ENCODE assay signal across 15 cellular contexts in genomic region chr11:14366936-14367335, GRCh38. TPM values are rescaled to one million over a fixed set of nuclear protein-coding genes. Genes with fewer than 3 reads are reported as not detected.
DNase-seq lines count a peak whose midpoint lies in the region; ATAC-seq and TF ChIP-seq lines count a peak whose summit lies in the region.
"Had no signal": no experiment of that assay in that cellular context is flagged by ENCODE, and none has a peak within 500 bp of the region (broad histone marks: within the 10 kb centered on the region; RNA-seq: fewer than 3 reads in every experiment).

No MANE protein-coding gene starts in this region.

- H3K4me3 ChIP-seq in heart right ventricle = no peak overlapping the region
- H3K4me3 ChIP-seq: GM23338 had no signal

- intact Hi-C loops in natural killer cell (cut with micrococcal nuclease) = no loop called here
- intact Hi-C loops in heart right ventricle (cut with DNase I) = no loop called here

- H3K27ac Mint-ChIP-seq in activated CD8-positive, alpha-beta memory T cell treated with anti-CD3 and anti-CD28 coated beads, Interleukin-2, amount 10 ng/mL, durations not matched to agents 7 days and 5 days = peak overlapping the region; percentile 59
- H3K27ac Mint-ChIP-seq in natural killer cell treated with Interleukin-12 subunit alpha and Interleukin-12 subunit beta and Interleukin-15 and Interleukin-18, amount 100 ng/mL, for 72 hours = peak overlapping the region; percentile 63 to 88
- H3K27ac Mint-ChIP-seq in natural killer cell = no peak overlapping the region
- H3K27ac Mint-ChIP-seq in T-helper 1 cell treated with Interleukin-12 subunit alpha and Interleukin-12 subunit beta and Interleukin-4 antibody, amounts not matched to agents 30 μg/mL and 1 μg/mL, for 36 hours = peak overlapping the region; percentile 36
- H3K27ac Mint-ChIP-seq in stimulated activated effector memory CD8-positive, alpha-beta T cell treated with anti-CD3 and anti-CD28 coated beads, Interleukin-12 subunit alpha, Interleukin-12 subunit beta, amount 100 ng/mL, for 72 hours = no peak overlapping the region
- H3K27ac Mint-ChIP-seq: CD4-positive, alpha-beta T cell; GM23338 had no signal

- H3K4me1 Mint-ChIP-seq in activated CD8-positive, alpha-beta memory T cell treated with anti-CD3 and anti-CD28 coated beads, Interleukin-2, amount 10 ng/mL, durations not matched to agents 7 days and 5 days = peaks cover 47% of the 10 kb centered on the region
- H3K4me1 Mint-ChIP-seq in natural killer cell treated with Interleukin-12 subunit alpha and Interleukin-12 subunit beta and Interleukin-15 and Interleukin-18, amount 100 ng/mL, for 72 hours (ENCODE audit: low read depth in 2 of 2) = peaks cover 34 to 42% of the 10 kb centered on the region in 2 donors
- H3K4me1 Mint-ChIP-seq in natural killer cell = peaks cover 6 to 7% of the 10 kb centered on the region in 2 donors
- H3K4me1 Mint-ChIP-seq in T-helper 1 cell treated with Interleukin-12 subunit alpha and Interleukin-12 subunit beta and Interleukin-4 antibody, amounts not matched to agents 30 μg/mL and 1 μg/mL, for 36 hours (ENCODE audit: low read depth) = peaks cover 25% of the 10 kb centered on the region
- H3K4me1 Mint-ChIP-seq in stimulated activated effector memory CD8-positive, alpha-beta T cell treated with anti-CD3 and anti-CD28 coated beads, Interleukin-12 subunit alpha, Interleukin-12 subunit beta, amount 100 ng/mL, for 72 hours = peaks cover 13% of the 10 kb centered on the region

- no peaks in the 10 kb centered on the region for H3K36me3 Mint-ChIP-seq in activated CD8-positive, alpha-beta memory T cell treated with anti-CD3 and anti-CD28 coated beads, Interleukin-2, amount 10 ng/mL, durations not matched to agents 7 days and 5 days
- no peaks in the 10 kb centered on the region for H3K36me3 Mint-ChIP-seq in natural killer cell treated with Interleukin-12 subunit alpha and Interleukin-12 subunit beta and Interleukin-15 and Interleukin-18, amount 100 ng/mL, for 72 hours
- no peaks in the 10 kb centered on the region for H3K36me3 Mint-ChIP-seq in natural killer cell
- no peaks in the 10 kb centered on the region for H3K36me3 Mint-ChIP-seq in T-helper 1 cell treated with Interleukin-12 subunit alpha and Interleukin-12 subunit beta and Interleukin-4 antibody, amounts not matched to agents 30 μg/mL and 1 μg/mL, for 36 hours (ENCODE audit: low read depth)
- no peaks in the 10 kb centered on the region for H3K36me3 Mint-ChIP-seq in stimulated activated effector memory CD8-positive, alpha-beta T cell treated with anti-CD3 and anti-CD28 coated beads, Interleukin-12 subunit alpha, Interleukin-12 subunit beta, amount 100 ng/mL, for 72 hours

- H3K9me3 Mint-ChIP-seq in activated CD8-positive, alpha-beta memory T cell treated with anti-CD3 and anti-CD28 coated beads, Interleukin-2, amount 10 ng/mL, durations not matched to agents 7 days and 5 days (ENCODE audit: low read depth) = no peaks in the 10 kb centered on the region
- H3K9me3 Mint-ChIP-seq in natural killer cell treated with Interleukin-12 subunit alpha and Interleukin-12 subunit beta and Interleukin-15 and Interleukin-18, amount 100 ng/mL, for 72 hours = no peaks in the 10 kb centered on the region
- no peaks in the 10 kb centered on the region for H3K9me3 Mint-ChIP-seq in natural killer cell
- no peaks in the 10 kb centered on the region for H3K9me3 Mint-ChIP-seq in T-helper 1 cell treated with Interleukin-12 subunit alpha and Interleukin-12 subunit beta and Interleukin-4 antibody, amounts not matched to agents 30 μg/mL and 1 μg/mL, for 36 hours
- H3K9me3 Mint-ChIP-seq in stimulated activated effector memory CD8-positive, alpha-beta T cell treated with anti-CD3 and anti-CD28 coated beads, Interleukin-12 subunit alpha, Interleukin-12 subunit beta, amount 100 ng/mL, for 72 hours = no peaks in the 10 kb centered on the region
- H3K9me3 Mint-ChIP-seq: CD4-positive, alpha-beta T cell; GM23338 had no signal

- no peak overlapping the region for H3K27ac ChIP-seq in heart right ventricle

- CTCF ChIA-PET in activated CD8-positive, alpha-beta memory T cell treated with anti-CD3 and anti-CD28 coated beads, Interleukin-2, amount 10 ng/mL, durations not matched to agents 7 days and 5 days (lab: Charles Lee) = interaction anchor here (0.8 to 1.3 kb wide), 6 partner anchors 8 to 151 kb away, joined by 3 read pairs; no protein-coding TSS in a partner anchor

- H3K36me3 ChIP-seq in heart right ventricle = no peaks in the 10 kb centered on the region
- H3K36me3 ChIP-seq: BE2C had no signal

- ATAC-seq in activated CD8-positive, alpha-beta memory T cell treated with anti-CD3 and anti-CD28 coated beads, Interleukin-2, amount 10 ng/mL, durations not matched to agents 7 days and 5 days = peak; percentile 85
- ATAC-seq in natural killer cell treated with Interleukin-12 subunit alpha and Interleukin-12 subunit beta and Interleukin-15 and Interleukin-18, amount 100 ng/mL, for 72 hours = peak; percentile 87 to 88
- ATAC-seq in natural killer cell (no peak), heart right ventricle (no peak)
- peak; percentile 69 for ATAC-seq in stimulated activated effector memory CD8-positive, alpha-beta T cell treated with anti-CD3 and anti-CD28 coated beads, Interleukin-12 subunit alpha, Interleukin-12 subunit beta, amount 100 ng/mL, for 72 hours
- ATAC-seq: GM23338 had no signal

- H3K4me1 ChIP-seq in heart right ventricle = peaks cover 0 to 33% (median 5%) of the 10 kb centered on the region in 9 donors
- H3K4me1 ChIP-seq: BE2C, Caco-2 had no signal

- no peak overlapping the region for H3K4me3 Mint-ChIP-seq in activated CD8-positive, alpha-beta memory T cell treated with anti-CD3 and anti-CD28 coated beads, Interleukin-2, amount 10 ng/mL, durations not matched to agents 7 days and 5 days
- peak overlapping the region; percentile 58 for H3K4me3 Mint-ChIP-seq in natural killer cell treated with Interleukin-12 subunit alpha and Interleukin-12 subunit beta and Interleukin-15 and Interleukin-18, amount 100 ng/mL, for 72 hours
- H3K4me3 Mint-ChIP-seq in natural killer cell = no peak overlapping the region
- no peak overlapping the region for H3K4me3 Mint-ChIP-seq in T-helper 1 cell treated with Interleukin-12 subunit alpha and Interleukin-12 subunit beta and Interleukin-4 antibody, amounts not matched to agents 30 μg/mL and 1 μg/mL, for 36 hours
- H3K4me3 Mint-ChIP-seq in stimulated activated effector memory CD8-positive, alpha-beta T cell treated with anti-CD3 and anti-CD28 coated beads, Interleukin-12 subunit alpha, Interleukin-12 subunit beta, amount 100 ng/mL, for 72 hours = no peak overlapping the region
- H3K4me3 Mint-ChIP-seq: CD4-positive, alpha-beta T cell; GM23338 had no signal

- H3K27me3 ChIP-seq in heart right ventricle = no peaks in the 10 kb centered on the region
- H3K27me3 ChIP-seq: BE2C had no signal

- no peak for TF ChIP-seq CTCF in natural killer cell (IDR thresholded peaks at IDR 0.05)
- TF ChIP-seq CTCF in heart right ventricle (IDR thresholded peaks at IDR 0.05) = no peak

- no peak for DNase-seq in activated CD8-positive, alpha-beta memory T cell treated with anti-CD3 and anti-CD28 coated beads, Interleukin-2, amount 10 ng/mL, durations not matched to agents 7 days and 5 days
- DNase-seq in activated CD8-positive, alpha-beta memory T cell treated with anti-CD3 and anti-CD28 coated beads for 24 hours = no peak
- DNase-seq in natural killer cell treated with Interleukin-12 subunit alpha and Interleukin-12 subunit beta and Interleukin-15 and Interleukin-18, amount 100 ng/mL, for 72 hours (ENCODE audit: low spot score) = no peak
- no peak for DNase-seq in natural killer cell
- no peak for DNase-seq in stimulated activated effector memory CD8-positive, alpha-beta T cell treated with anti-CD3 and anti-CD28 coated beads, Interleukin-12 subunit alpha, Interleukin-12 subunit beta, amount 100 ng/mL, for 72 hours (ENCODE audit: low spot score in 2 of 2)
- DNase-seq in heart right ventricle = no peak
- DNase-seq: ACHN; BE2C; C1 segment of cervical spinal cord; Caco-2; CD4-positive, alpha-beta T cell; GDM1; HCEC 1CT had no signal

- H3K27me3 Mint-ChIP-seq in activated CD8-positive, alpha-beta memory T cell treated with anti-CD3 and anti-CD28 coated beads, Interleukin-2, amount 10 ng/mL, durations not matched to agents 7 days and 5 days = no peaks in the 10 kb centered on the region
- H3K27me3 Mint-ChIP-seq in natural killer cell treated with Interleukin-12 subunit alpha and Interleukin-12 subunit beta and Interleukin-15 and Interleukin-18, amount 100 ng/mL, for 72 hours = no peaks in the 10 kb centered on the region
- no peaks in the 10 kb centered on the region for H3K27me3 Mint-ChIP-seq in natural killer cell (ENCODE audit: low read depth in 2 of 2)
- no peaks in the 10 kb centered on the region for H3K27me3 Mint-ChIP-seq in T-helper 1 cell treated with Interleukin-12 subunit alpha and Interleukin-12 subunit beta and Interleukin-4 antibody, amounts not matched to agents 30 μg/mL and 1 μg/mL, for 36 hours (ENCODE audit: low read depth)
- H3K27me3 Mint-ChIP-seq: CD4-positive, alpha-beta T cell had no signal

- no peaks in the 10 kb centered on the region for H3K9me3 ChIP-seq in heart right ventricle
- H3K9me3 ChIP-seq: BE2C, Caco-2 had no signal

RNA-seq across cellular contexts. Expression of gene RRAS2, which starts 8.0 kb away (rescaled TPM):
- 10 to 100 TPM; 74.8 to 76.1 TPM for total RNA-seq in activated CD8-positive, alpha-beta memory T cell treated with anti-CD3 and anti-CD28 coated beads, Interleukin-2, amount 10 ng/mL, durations not matched to agents 7 days and 5 days
- 100 to 1,000 TPM in 1 of 2 donors, 10 to 100 TPM in 1; 97.3 to 141 TPM for total RNA-seq in natural killer cell treated with Interleukin-12 subunit alpha and Interleukin-12 subunit beta and Interleukin-15 and Interleukin-18, amount 100 ng/mL, for 72 hours
- total RNA-seq in natural killer cell = 10 to 100 TPM; 62.1 to 86.7 (median 69.6) TPM
- total RNA-seq in heart right ventricle = 100 to 1,000 TPM in 1 of 10 donors, 10 to 100 TPM in 9; 21.8 to 142 (median 52.9) TPM
- polyA plus RNA-seq in heart right ventricle = 10 to 100 TPM; 20.8 to 26.0 TPM

Comparison
In these comparisons a context has a peak if more than half of its experiments do, and no peak if none do; other contexts are left out.
1. ATAC-seq: peak in activated CD8-positive, alpha-beta memory T cell treated with anti-CD3 and anti-CD28 coated beads, Interleukin-2, amount 10 ng/mL, durations not matched to agents 7 days and 5 days (single experiment), natural killer cell treated with Interleukin-12 subunit alpha and Interleukin-12 subunit beta and Interleukin-15 and Interleukin-18, amount 100 ng/mL, for 72 hours (2 of 2) and stimulated activated effector memory CD8-positive, alpha-beta T cell treated with anti-CD3 and anti-CD28 coated beads, Interleukin-12 subunit alpha, Interleukin-12 subunit beta, amount 100 ng/mL, for 72 hours (single experiment); none in natural killer cell (0 of 3) and heart right ventricle (0 of 8).
2. H3K27ac Mint-ChIP-seq: peak in activated CD8-positive, alpha-beta memory T cell treated with anti-CD3 and anti-CD28 coated beads, Interleukin-2, amount 10 ng/mL, durations not matched to agents 7 days and 5 days (single experiment), natural killer cell treated with Interleukin-12 subunit alpha and Interleukin-12 subunit beta and Interleukin-15 and Interleukin-18, amount 100 ng/mL, for 72 hours (2 of 2) and T-helper 1 cell treated with Interleukin-12 subunit alpha and Interleukin-12 subunit beta and Interleukin-4 antibody, amounts not matched to agents 30 μg/mL and 1 μg/mL, for 36 hours (single experiment); none in natural killer cell (0 of 2) and stimulated activated effector memory CD8-positive, alpha-beta T cell treated with anti-CD3 and anti-CD28 coated beads, Interleukin-12 subunit alpha, Interleukin-12 subunit beta, amount 100 ng/mL, for 72 hours (single experiment).